Comparison of ENCODE assay signal across 32 cellular contexts in genomic region chrX:55593296-55593695, GRCh38. TPM values are rescaled to one million over a fixed set of nuclear protein-coding genes. Genes with fewer than 3 reads are reported as not detected.
"Had no signal": no experiment of that assay in that cellular context is flagged by ENCODE, and none has a peak within 500 bp of the region (broad histone marks: within the 10 kb centered on the region; RNA-seq: fewer than 3 reads in every experiment).

No MANE protein-coding gene starts in this region.

- DNase-seq: hypothalamus; islet precursor cell; left ventricle myocardium inferior; mesendoderm; naive B cell; ovary; right lobe of liver; stimulated activated CD4-positive, alpha-beta T cell treated with anti-CD3 and anti-CD28 coated beads, Interleukin-1b, Interleukin-23, amount 100 ng/mL, for 48 hours; stimulated activated CD4-positive, alpha-beta T cell treated with anti-CD3 and anti-CD28 coated beads, Interleukin-2, amount 100 ng/mL, for 48 hours; stimulated activated CD4-positive, alpha-beta T cell treated with anti-CD3 and anti-CD28 coated beads, Interleukin-4, amount 100 ng/mL, for 4 hours; stimulated activated CD8-positive, alpha-beta memory T cell treated with anti-CD3 and anti-CD28 coated beads, Interleukin-4, amount 100 ng/mL, for 48 hours; stimulated activated naive CD4-positive, alpha-beta T cell treated with Interleukin-2 at 50 U/mL for 16 hours; stomach; thyroid gland; trophoblast cell; upper lobe of right lung; uterus had no signal

- ATAC-seq: right lobe of liver; stimulated activated memory B cell treated with anti-CD40 and anti-IgM and Interleukin-4, amounts not matched to agents 10 μg/mL and 1 μg/mL and 100 μg/mL, for 72 hours; upper lobe of right lung had no signal

RNA-seq across cellular contexts. Expression of gene FOXR2, which starts 29.9 kb away (rescaled TPM):
- total RNA-seq: kidney epithelial cell; left ventricle myocardium inferior; lower leg skin; lung; mesothelial cell of epicardium; mononuclear cell; natural killer cell treated with Interleukin-12 subunit alpha and Interleukin-12 subunit beta and Interleukin-15 and Interleukin-18, amount 100 ng/mL, for 72 hours; omental fat pad; ovary; progenitor cell of endocrine pancreas; pulmonary artery endothelial cell; renal cortical epithelial cell; right atrium auricular region; right lobe of liver; skeletal muscle tissue; smooth muscle cell; stomach; thyroid gland; upper lobe of right lung; uterus had no signal
- polyA plus RNA-seq: lung, neural cell, ovary, smooth muscle cell, stomach had no signal
